Comparison of ENCODE assay signal across 1 cellular context in genomic region chr1:41238311-41239094, GRCh38.
A peak's percentile ranks its signal among the peaks of the same experiment; 100 is the strongest.
TF ChIP-seq lines count a peak whose summit lies in the region.

No MANE protein-coding gene starts in this region.

TF ChIP-seq in K562, 482 proteins besides CTCF, POLR2A, EP300 and RAD21 (continued from another document):
- TF ChIP-seq, protein P1, sequence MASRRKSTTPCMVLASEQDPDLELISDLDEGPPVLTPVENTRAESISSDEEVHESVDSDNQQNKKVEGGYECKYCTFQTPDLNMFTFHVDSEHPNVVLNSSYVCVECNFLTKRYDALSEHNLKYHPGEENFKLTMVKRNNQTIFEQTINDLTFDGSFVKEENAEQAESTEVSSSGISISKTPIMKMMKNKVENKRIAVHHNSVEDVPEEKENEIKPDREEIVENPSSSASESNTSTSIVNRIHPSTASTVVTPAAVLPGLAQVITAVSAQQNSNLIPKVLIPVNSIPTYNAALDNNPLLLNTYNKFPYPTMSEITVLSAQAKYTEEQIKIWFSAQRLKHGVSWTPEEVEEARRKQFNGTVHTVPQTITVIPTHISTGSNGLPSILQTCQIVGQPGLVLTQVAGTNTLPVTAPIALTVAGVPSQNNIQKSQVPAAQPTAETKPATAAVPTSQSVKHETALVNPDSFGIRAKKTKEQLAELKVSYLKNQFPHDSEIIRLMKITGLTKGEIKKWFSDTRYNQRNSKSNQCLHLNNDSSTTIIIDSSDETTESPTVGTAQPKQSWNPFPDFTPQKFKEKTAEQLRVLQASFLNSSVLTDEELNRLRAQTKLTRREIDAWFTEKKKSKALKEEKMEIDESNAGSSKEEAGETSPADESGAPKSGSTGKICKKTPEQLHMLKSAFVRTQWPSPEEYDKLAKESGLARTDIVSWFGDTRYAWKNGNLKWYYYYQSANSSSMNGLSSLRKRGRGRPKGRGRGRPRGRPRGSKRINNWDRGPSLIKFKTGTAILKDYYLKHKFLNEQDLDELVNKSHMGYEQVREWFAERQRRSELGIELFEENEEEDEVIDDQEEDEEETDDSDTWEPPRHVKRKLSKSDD (conservative IDR thresholded peaks at IDR 0.05; ENCODE audit: low read length): no peak
- peak; percentile 85 for TF ChIP-seq MTA1 (IDR thresholded peaks at IDR 0.05; ENCODE audit: borderline replicate concordance)
- TF ChIP-seq SAFB (IDR thresholded peaks at IDR 0.05; ENCODE audit: borderline replicate concordance, low read depth, low read length): no peak
- TF ChIP-seq CBX2 (IDR thresholded peaks at IDR 0.05; ENCODE audit: insufficient read depth, low read length, poor library complexity, severe bottlenecking): no peak
- TF ChIP-seq ZNF507 (tag; conservative IDR thresholded peaks at IDR 0.05): no peak
- TF ChIP-seq, protein P2, sequence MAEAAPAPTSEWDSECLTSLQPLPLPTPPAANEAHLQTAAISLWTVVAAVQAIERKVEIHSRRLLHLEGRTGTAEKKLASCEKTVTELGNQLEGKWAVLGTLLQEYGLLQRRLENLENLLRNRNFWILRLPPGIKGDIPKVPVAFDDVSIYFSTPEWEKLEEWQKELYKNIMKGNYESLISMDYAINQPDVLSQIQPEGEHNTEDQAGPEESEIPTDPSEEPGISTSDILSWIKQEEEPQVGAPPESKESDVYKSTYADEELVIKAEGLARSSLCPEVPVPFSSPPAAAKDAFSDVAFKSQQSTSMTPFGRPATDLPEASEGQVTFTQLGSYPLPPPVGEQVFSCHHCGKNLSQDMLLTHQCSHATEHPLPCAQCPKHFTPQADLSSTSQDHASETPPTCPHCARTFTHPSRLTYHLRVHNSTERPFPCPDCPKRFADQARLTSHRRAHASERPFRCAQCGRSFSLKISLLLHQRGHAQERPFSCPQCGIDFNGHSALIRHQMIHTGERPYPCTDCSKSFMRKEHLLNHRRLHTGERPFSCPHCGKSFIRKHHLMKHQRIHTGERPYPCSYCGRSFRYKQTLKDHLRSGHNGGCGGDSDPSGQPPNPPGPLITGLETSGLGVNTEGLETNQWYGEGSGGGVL (CRISPR knock-in tag; IDR thresholded peaks at IDR 0.05): no peak
- TF ChIP-seq SMARCC2 (IDR thresholded peaks at IDR 0.05; ENCODE audit: low read depth): 0 out of 2 replicates have a peak, but pooled peaks have one; percentile 30
- TF ChIP-seq MYC (IDR thresholded peaks at IDR 0.05; ENCODE audit: low read depth, low read length): no peak
- TF ChIP-seq MYC (CRISPR knock-in tag; IDR thresholded peaks at IDR 0.05; ENCODE audit: borderline replicate concordance, low read depth): no peak
- no peak for TF ChIP-seq PTTG1 (tag; IDR thresholded peaks at IDR 0.05; ENCODE audit: low read depth)
- TF ChIP-seq LARP7 (IDR thresholded peaks at IDR 0.05): peak; percentile 56; the same call in 1 of the 2 replicates
- TF ChIP-seq TFAM (CRISPR knock-in tag; conservative IDR thresholded peaks at IDR 0.05): no peak
- TF ChIP-seq CBX3 (IDR thresholded peaks at IDR 0.05; ENCODE audit: borderline replicate concordance in 1 of 2, low read length in 2 of 2): no peak
- no peak for TF ChIP-seq SRSF3 (IDR thresholded peaks at IDR 0.05; ENCODE audit: insufficient read depth, low read length)
- TF ChIP-seq TOE1 (IDR thresholded peaks at IDR 0.05; ENCODE audit: borderline replicate concordance): no peak
- TF ChIP-seq TOE1 (CRISPR knock-in tag; IDR thresholded peaks at IDR 0.05; ENCODE audit: borderline replicate concordance, low read depth): no peak
- peak; percentile 64; the same call in 1 of the 2 replicates for TF ChIP-seq GATAD2A (IDR thresholded peaks at IDR 0.05)
- peak; percentile 90 for TF ChIP-seq CBFA2T2 (conservative IDR thresholded peaks at IDR 0.05)
- TF ChIP-seq LEF1 (IDR thresholded peaks at IDR 0.05): peak; percentile 25; the same call in 1 of the 2 replicates
- peak; percentile 85 for TF ChIP-seq ARID1B (IDR thresholded peaks at IDR 0.05)
- no peak for TF ChIP-seq HNRNPH1 (optimal IDR thresholded peaks at IDR 0.05; ENCODE audit: low read depth, low read length)
- no peak for TF ChIP-seq PHTF2 (CRISPR knock-in tag; IDR thresholded peaks at IDR 0.05)
- no peak for TF ChIP-seq ZNF707 (CRISPR knock-in tag; conservative IDR thresholded peaks at IDR 0.05)
- TF ChIP-seq ZNF436 (CRISPR knock-in tag; IDR thresholded peaks at IDR 0.05): no peak
- TF ChIP-seq MEIS2 (IDR thresholded peaks at IDR 0.05; ENCODE audit: partially characterized antibody): peak; percentile 77
- TF ChIP-seq EHMT2 (IDR thresholded peaks at IDR 0.05): peak; percentile 81
- no peak for TF ChIP-seq ZNF280B (CRISPR knock-in tag; IDR thresholded peaks at IDR 0.05)
- TF ChIP-seq HDGF (IDR thresholded peaks at IDR 0.05): peak; percentile 85
- TF ChIP-seq, protein P3, sequence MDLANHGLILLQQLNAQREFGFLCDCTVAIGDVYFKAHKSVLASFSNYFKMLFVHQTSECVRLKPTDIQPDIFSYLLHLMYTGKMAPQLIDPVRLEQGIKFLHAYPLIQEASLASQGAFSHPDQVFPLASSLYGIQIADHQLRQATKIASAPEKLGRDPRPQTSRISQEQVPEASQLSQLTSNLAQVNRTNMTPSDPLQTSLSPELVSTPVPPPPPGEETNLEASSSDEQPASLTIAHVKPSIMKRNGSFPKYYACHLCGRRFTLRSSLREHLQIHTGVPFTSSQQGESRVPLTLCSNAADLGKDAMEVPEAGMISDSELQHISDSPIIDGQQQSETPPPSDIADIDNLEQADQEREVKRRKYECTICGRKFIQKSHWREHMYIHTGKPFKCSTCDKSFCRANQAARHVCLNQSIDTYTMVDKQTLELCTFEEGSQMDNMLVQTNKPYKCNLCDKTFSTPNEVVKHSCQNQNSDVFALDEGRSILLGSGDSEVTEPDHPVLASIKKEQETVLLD (IDR thresholded peaks at IDR 0.05): peak; percentile 79
